ENCODE assay signal across 28 cellular contexts in the genomic region with DNA sequence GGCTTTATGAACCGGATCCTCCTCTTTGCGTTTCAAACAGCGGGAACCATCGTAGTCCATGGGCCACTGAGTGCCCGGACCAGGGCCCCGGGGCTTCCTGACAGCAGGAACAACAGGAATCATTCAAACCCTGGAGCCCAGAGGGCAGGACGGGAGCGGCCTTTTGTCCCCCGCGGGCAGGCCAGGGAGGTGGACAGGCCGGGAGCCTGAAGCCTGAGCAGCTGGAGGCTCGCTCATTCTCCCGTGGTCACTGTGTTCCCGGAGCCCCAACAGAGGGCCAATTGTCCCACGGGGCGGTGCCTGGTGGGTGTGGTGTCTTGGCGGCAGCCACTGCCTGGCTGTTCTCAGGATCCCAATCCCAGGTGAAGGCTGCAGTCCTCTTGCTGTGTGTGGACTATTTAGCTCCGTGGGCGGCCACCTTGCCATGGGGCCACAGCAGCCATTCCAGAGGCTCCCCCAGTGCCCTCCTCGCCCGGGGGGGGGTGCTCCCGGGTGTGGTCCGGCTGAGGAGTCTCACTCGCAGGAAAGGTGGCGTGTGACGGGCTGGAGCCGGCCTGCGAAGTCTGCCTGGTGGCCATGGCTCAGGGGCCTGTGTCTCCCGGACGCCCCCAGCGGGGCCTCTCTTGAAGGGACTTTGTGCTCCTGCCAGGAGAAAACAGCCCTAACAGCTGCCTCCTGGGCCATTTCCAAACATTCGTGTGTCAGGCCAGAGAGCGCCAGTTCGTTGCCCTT.
A peak's percentile ranks its signal among the peaks of the same experiment; 100 is the strongest.
DNase-seq lines count a peak whose midpoint lies in the region; ATAC-seq and TF ChIP-seq lines count a peak whose summit lies in the region.
"Had no signal": no experiment of that assay in that cellular context is flagged by ENCODE, and none has a peak within 500 bp of the region (broad histone marks: within the 10 kb centered on the region; RNA-seq: fewer than 3 reads in every experiment).

No MANE protein-coding gene starts in this region.

- H3K27me3 Mint-ChIP-seq in stimulated activated naive CD8-positive, alpha-beta T cell treated with anti-CD3 and anti-CD28 coated beads, Interleukin-15, amount 100 ng/mL, for 72 hours, result peaks cover 71% of the 10 kb centered on the region
- peaks cover 51% of the 10 kb centered on the region for H3K27me3 Mint-ChIP-seq in neural crest cell (ENCODE audit: low read depth)

- H3K36me3 Mint-ChIP-seq in neural crest cell (ENCODE audit: low read depth), result no peaks in the 10 kb centered on the region
- H3K36me3 Mint-ChIP-seq: activated naive CD8-positive, alpha-beta T cell treated with anti-CD3 and anti-CD28 coated beads for 36 hours; CD8-positive, alpha-beta T cell had no signal

- ATAC-seq in stimulated activated naive CD8-positive, alpha-beta T cell treated with anti-CD3 and anti-CD28 coated beads, Interleukin-15, Interleukin-2, amounts not matched to agents 100 U/mL and 50 U/mL, for 24 hours, result no peak
- no peak for ATAC-seq in stimulated activated naive CD8-positive, alpha-beta T cell treated with anti-CD3 and anti-CD28 coated beads, Interleukin-15, amount 100 ng/mL, for 72 hours
- ATAC-seq: CD8-positive, alpha-beta T cell; foreskin keratinocyte; heart right ventricle had no signal

- H3K9me3 Mint-ChIP-seq in stimulated activated naive CD8-positive, alpha-beta T cell treated with anti-CD3 and anti-CD28 coated beads, Interleukin-15, amount 100 ng/mL, for 72 hours, result peaks cover 0 to 13% of the 10 kb centered on the region in 2 donors
- H3K9me3 Mint-ChIP-seq in neural crest cell, result no peaks in the 10 kb centered on the region
- H3K9me3 Mint-ChIP-seq: dendritic cell treated with granulocyte-macrophage colony-stimulating factor and Interleukin-4, amounts not matched to agents 40 ng/mL and 50 ng/mL, for 4 days; endodermal cell had no signal

- H3K4me3 Mint-ChIP-seq in stimulated activated naive CD8-positive, alpha-beta T cell treated with anti-CD3 and anti-CD28 coated beads, Interleukin-15, amount 100 ng/mL, for 72 hours, result no peak overlapping the region
- H3K4me3 Mint-ChIP-seq in neural crest cell, result no peak overlapping the region
- H3K4me3 Mint-ChIP-seq: activated B cell treated with CpG ODN at 0.5 μM for 24 hours; activated naive CD8-positive, alpha-beta T cell treated with anti-CD3 and anti-CD28 coated beads for 36 hours; CD8-positive, alpha-beta T cell; dendritic cell treated with granulocyte-macrophage colony-stimulating factor and Interleukin-4, amounts not matched to agents 40 ng/mL and 50 ng/mL, for 4 days; endodermal cell; memory B cell had no signal

- no peak for TF ChIP-seq CTCF in neural crest cell (conservative IDR thresholded peaks at IDR 0.05)

- H3K27ac Mint-ChIP-seq in stimulated activated naive CD8-positive, alpha-beta T cell treated with anti-CD3 and anti-CD28 coated beads, Interleukin-15, amount 100 ng/mL, for 72 hours, result no peak overlapping the region
- no peak overlapping the region for H3K27ac Mint-ChIP-seq in neural crest cell (ENCODE audit: unreplicated experiment)
- H3K27ac Mint-ChIP-seq: activated B cell treated with CpG ODN at 0.5 μM for 24 hours; activated naive CD8-positive, alpha-beta T cell treated with anti-CD3 and anti-CD28 coated beads for 36 hours; CD8-positive, alpha-beta T cell; dendritic cell treated with granulocyte-macrophage colony-stimulating factor and Interleukin-4, amounts not matched to agents 40 ng/mL and 50 ng/mL, for 4 days; endodermal cell; memory B cell had no signal

- DNase-seq in DMS 273 (lab: John Stamatoyannopoulos, UW; ENCODE audit: unreplicated experiment), result peak; percentile 36
- no peak for DNase-seq in DMS 273 treated with DMSO at 0.1 percent for 48 hours (lab: John Stamatoyannopoulos, UW)
- peak; percentile 1 for DNase-seq in stimulated activated naive CD8-positive, alpha-beta T cell treated with anti-CD3 and anti-CD28 coated beads, Interleukin-15, Interleukin-2, amounts not matched to agents 100 U/mL and 50 U/mL, for 24 hours
- no peak for DNase-seq in stimulated activated naive CD8-positive, alpha-beta T cell treated with anti-CD3 and anti-CD28 coated beads, Interleukin-15, amount 100 ng/mL, for 72 hours
- peak; percentile 41 for DNase-seq in neural crest cell (ENCODE audit: low read depth, low spot score)
- DNase-seq in AML-193 (lab: John Stamatoyannopoulos, UW), result no peak
- DNase-seq in NCI-H526 treated with DMSO at 0.1 percent for 48 hours (lab: John Stamatoyannopoulos, UW), result no peak
- no peak for DNase-seq in AG08396 (ENCODE audit: low spot score)
- DNase-seq: activated B cell treated with CpG ODN at 0.5 μM for 24 hours; activated CD4-positive, alpha-beta T cell treated with anti-CD3 and anti-CD28 coated beads, Interleukin-2, amount 50 U/mL, for 1 hour; activated naive CD8-positive, alpha-beta T cell treated with anti-CD3 and anti-CD28 coated beads for 36 hours; CD8-positive, alpha-beta T cell; central memory CD4-positive, alpha-beta T cell; foreskin keratinocyte; kidney glomerular epithelial cell; MV-4-11; NCI-H146; NCI-H2107; NCI-H446; PC-9; SHP77 treated with DMSO at 0.1 percent for 48 hours; small intestine; stimulated activated CD4-positive, alpha-beta T cell treated with anti-CD3 and anti-CD28 coated beads, Interleukin-1b, Interleukin-23, amount 100 ng/mL, for 48 hours; SW 1271 had no signal

- peaks cover 4% of the 10 kb centered on the region for H3K4me1 Mint-ChIP-seq in stimulated activated naive CD8-positive, alpha-beta T cell treated with anti-CD3 and anti-CD28 coated beads, Interleukin-15, amount 100 ng/mL, for 72 hours
- no peaks in the 10 kb centered on the region for H3K4me1 Mint-ChIP-seq in neural crest cell
- H3K4me1 Mint-ChIP-seq: activated B cell treated with CpG ODN at 0.5 μM for 24 hours; activated naive CD8-positive, alpha-beta T cell treated with anti-CD3 and anti-CD28 coated beads for 36 hours; endodermal cell; memory B cell had no signal

Comparison
In these comparisons a context has a peak if more than half of its experiments do, and no peak if none do; other contexts are left out.
1. DNase-seq: peak in DMS 273 (single experiment), stimulated activated naive CD8-positive, alpha-beta T cell treated with anti-CD3 and anti-CD28 coated beads, Interleukin-15, Interleukin-2, amounts not matched to agents 100 U/mL and 50 U/mL, for 24 hours (single experiment) and neural crest cell (single experiment); none in DMS 273 treated with DMSO at 0.1 percent for 48 hours (single experiment), stimulated activated naive CD8-positive, alpha-beta T cell treated with anti-CD3 and anti-CD28 coated beads, Interleukin-15, amount 100 ng/mL, for 72 hours (0 of 2), AML-193 (0 of 2), NCI-H526 treated with DMSO at 0.1 percent for 48 hours (single experiment) and AG08396 (single experiment).